Comparison of ENCODE assay signal across 15 cellular contexts in genomic region chr14:69464829-69465228, GRCh38. TPM values are rescaled to one million over a fixed set of nuclear protein-coding genes. Genes with fewer than 3 reads are reported as not detected.
DNase-seq lines count a peak whose midpoint lies in the region; TF ChIP-seq lines count a peak whose summit lies in the region.
"Had no signal": no experiment of that assay in that cellular context is flagged by ENCODE, and none has a peak within 500 bp of the region (broad histone marks: within the 10 kb centered on the region; RNA-seq: fewer than 3 reads in every experiment).

No MANE protein-coding gene starts in this region.

- H3K27ac Mint-ChIP-seq in HFFc6: peak overlapping the region; percentile 76
- H3K27ac Mint-ChIP-seq: nephron progenitor cell had no signal

- peak overlapping the region; percentile 59 for H3K4me3 Mint-ChIP-seq in HFFc6
- H3K4me3 Mint-ChIP-seq: nephron progenitor cell had no signal

- H3K4me1 Mint-ChIP-seq in HFFc6 (ENCODE audit: low read depth): peaks cover 25% of the 10 kb centered on the region
- H3K4me1 Mint-ChIP-seq: nephron progenitor cell had no signal

- H3K36me3 Mint-ChIP-seq in HFFc6 (ENCODE audit: low read depth): peaks cover 5% of the 10 kb centered on the region; the same call in 1 of the 2 replicates

- DNase-seq in A172 (ENCODE audit: low spot score) (peak; percentile 83), HFFc6 (peak; percentile 70), glomerular visceral epithelial cell (ENCODE audit: extremely low spot score) (peak; percentile 97), pons (ENCODE audit: low spot score) (no peak), NCI-H526 treated with DMSO at 0.1 percent for 48 hours (lab: John Stamatoyannopoulos, UW) (no peak), T-helper 1 cell (no peak), cortex of kidney (lab: John Stamatoyannopoulos, UW) (no peak)
- DNase-seq: activated naive CD4-positive, alpha-beta T cell treated with anti-CD3 and anti-CD28 coated beads, Interleukin-2, amount 50 U/mL, for 16 hours; AML-193; gastrocnemius medialis; left colon; nephron progenitor cell; upper lobe of left lung had no signal

- H3K27me3 Mint-ChIP-seq in HFFc6 (ENCODE audit: insufficient read depth): peaks cover 4% of the 10 kb centered on the region; the same call in 1 of the 2 replicates

- peak overlapping the region; percentile 30; the same call in 1 of the 2 replicates for H3K4me3 ChIP-seq in WI38 (ENCODE audit: low read depth, low read length)
- H3K4me3 ChIP-seq: coronary artery, gastrocnemius medialis, upper lobe of left lung had no signal

- TF ChIP-seq CTCF in HFFc6 (IDR thresholded peaks at IDR 0.05) (no peak), WI38 (IDR thresholded peaks at IDR 0.05; ENCODE audit: low read depth, low read length) (no peak)

- no peaks in the 10 kb centered on the region for H3K9me3 Mint-ChIP-seq in HFFc6
- H3K9me3 Mint-ChIP-seq: nephron progenitor cell had no signal

RNA-seq across cellular contexts. Expression of gene PLEKHD1, which starts 19.7 kb away (rescaled TPM):
- not detected in 2 replicates for total RNA-seq in A172 (2014; rRNA removed; shearing (Covaris generic))
- total RNA-seq in HFFc6 (2021; fragmentation: NEBNext Ultra II Directional; extraction: Animal tissue kit (Norgen Biotek cat#: 25700)): under 1 TPM in 1 of 6 experiments, not detected in 5; 0.06 TPM

Comparison
In these comparisons a context has a peak if more than half of its experiments do, and no peak if none do; other contexts are left out.
1. DNase-seq: peak in A172 (single experiment), HFFc6 (single experiment) and glomerular visceral epithelial cell (single experiment); none in pons (single experiment), NCI-H526 treated with DMSO at 0.1 percent for 48 hours (single experiment), T-helper 1 cell (0 of 5) and cortex of kidney (single experiment).